24 cellular contexts compared by ENCODE assay signal in the genomic region with DNA sequence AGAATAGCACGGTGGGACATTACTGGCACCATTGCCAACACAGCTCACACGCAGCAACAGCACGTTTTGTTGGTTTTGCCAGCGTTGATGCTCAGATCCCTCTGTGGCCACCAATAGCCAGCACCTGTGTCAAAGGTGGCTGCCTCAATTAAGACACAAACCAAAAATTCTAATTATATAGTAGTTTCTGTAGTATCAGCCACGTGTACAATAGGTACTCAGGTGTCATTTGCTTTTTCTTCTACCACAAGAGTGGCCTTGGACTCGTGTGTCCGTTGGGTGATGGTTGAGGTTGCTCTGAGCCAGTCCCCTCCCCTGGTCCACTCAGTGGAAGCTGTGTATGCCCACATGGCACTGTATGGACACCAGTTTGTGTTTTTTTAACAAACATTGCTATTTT.
"Had no signal": no experiment of that assay in that cellular context is flagged by ENCODE, and none has a peak within 500 bp of the region (broad histone marks: within the 10 kb centered on the region; RNA-seq: fewer than 3 reads in every experiment).

No MANE protein-coding gene starts in this region.

- H3K4me1 ChIP-seq: Peyer's patch had no signal

- H3K27me3 ChIP-seq: Peyer's patch, SJSA1 had no signal

- H3K9me3 ChIP-seq: Peyer's patch, SJSA1 had no signal

- H3K4me2 ChIP-seq: PC-9 had no signal

- DNase-seq: Kasumi-1, KG1, MV-4-11, NCI-H1048, NCI-H1105, NCI-H1417, NCI-H1436 treated with DMSO at 0.1 percent for 48 hours, NCI-H1694, NCI-H187 treated with DMSO at 0.1 percent for 48 hours, NCI-H2029 treated with DMSO at 0.1 percent for 48 hours, NCI-H2171, NCI-H446, NCI-H510A, NCI-H524 treated with DMSO at 0.1 percent for 48 hours, PC-9, Peyer's patch, Right ventricle myocardium superior, RPMI8226, SIG-M5, T-helper 1 cell, T-helper 17 cell had no signal

- H2AFZ ChIP-seq: PC-9 had no signal

- H3K36me3 ChIP-seq: Peyer's patch, SJSA1 had no signal

- H3K27ac ChIP-seq: PC-9, Peyer's patch, SJSA1, SK-N-MC had no signal

- FAIRE-seq: HepG2 had no signal

- H3K4me3 ChIP-seq: PC-9, Peyer's patch, SJSA1, SK-N-MC had no signal
